In genomic region chr19:44527554-44527953, GRCh38 we compare ENCODE assay signal across 9 cellular contexts. TPM values are rescaled to one million over a fixed set of nuclear protein-coding genes. Genes with fewer than 3 reads are reported as not detected.
"Had no signal": no experiment of that assay in that cellular context is flagged by ENCODE, and none has a peak within 500 bp of the region (broad histone marks: within the 10 kb centered on the region; RNA-seq: fewer than 3 reads in every experiment).

No MANE protein-coding gene starts in this region.

- H3K4me3 ChIP-seq: GM12878 had no signal

- FAIRE-seq: G401.6, GM12878, GM12891, GM12892, GM18507, GM19239 had no signal

- ATAC-seq: GM12878 had no signal

- DNase-seq: GDM1, GF-D8 had no signal

RNA-seq across cellular contexts. Expression of gene CEACAM20, which starts 1.9 kb away (rescaled TPM):
- total RNA-seq: G401, GM12878 had no signal
- polyA plus RNA-seq: GM12878 had no signal
